Comparison of ENCODE assay signal across 1 cellular context in the genomic region with DNA sequence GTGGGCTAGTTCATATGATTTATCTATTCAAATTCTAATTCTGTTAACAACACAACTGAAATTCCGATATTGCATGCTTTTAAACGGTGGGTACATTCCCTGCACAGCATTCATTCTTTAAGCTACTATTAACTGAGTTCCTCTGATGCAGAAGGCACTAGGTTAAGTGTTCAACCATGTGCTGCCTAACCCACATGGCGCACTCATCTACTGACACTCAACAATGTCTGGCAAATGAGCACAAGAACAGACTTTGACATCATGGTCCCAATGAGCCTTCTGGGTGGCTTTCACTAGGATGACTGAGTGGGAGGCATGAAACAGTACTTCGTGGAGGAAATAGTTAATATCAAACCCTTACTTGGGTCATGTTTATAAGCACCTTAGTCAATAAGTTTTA.
TF ChIP-seq lines count a peak whose summit lies in the region.

No MANE protein-coding gene starts in this region.

TF ChIP-seq in IMR-90, 13 proteins besides CTCF, POLR2A, EP300 and RAD21:
- TF ChIP-seq NFE2L2 (IDR thresholded peaks at IDR 0.05; ENCODE audit: low read depth, low read length): no peak
- TF ChIP-seq RCOR1 (IDR thresholded peaks at IDR 0.05; ENCODE audit: insufficient replicate concordance, low read length): no peak
- TF ChIP-seq CEBPB (IDR thresholded peaks at IDR 0.05; ENCODE audit: low read depth, low read length): no peak
- no peak for TF ChIP-seq SMC3 (IDR thresholded peaks at IDR 0.05; ENCODE audit: low read depth, low read length)
